9 cellular contexts compared by ENCODE assay signal in the genomic region with DNA sequence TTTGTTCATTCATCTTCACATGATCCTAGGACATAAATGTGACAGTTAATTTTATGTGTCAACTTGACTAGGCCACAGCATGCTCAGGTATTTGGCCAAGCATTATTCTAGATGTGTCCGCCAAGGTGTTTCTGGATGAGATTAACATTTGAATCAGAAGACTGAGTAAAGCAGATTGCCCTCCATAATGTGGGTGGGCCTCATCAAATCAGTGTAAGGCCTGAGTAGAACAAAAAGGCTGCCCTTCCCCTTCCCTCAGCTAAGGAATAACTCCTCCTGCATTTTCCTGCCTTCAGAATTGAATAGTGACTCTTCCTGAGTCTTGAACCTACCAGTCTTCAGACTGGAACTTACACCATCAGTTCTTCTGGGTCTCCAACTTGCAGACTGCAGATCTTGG. TPM values are rescaled to one million over a fixed set of nuclear protein-coding genes. Genes with fewer than 3 reads are reported as not detected.
"Had no signal": no experiment of that assay in that cellular context is flagged by ENCODE, and none has a peak within 500 bp of the region (broad histone marks: within the 10 kb centered on the region; RNA-seq: fewer than 3 reads in every experiment).

No MANE protein-coding gene starts in this region.

- DNase-seq: GDM1, GF-D8 had no signal

- ATAC-seq: GM12878 had no signal

- FAIRE-seq: G401.6, GM12878, GM12891, GM12892, GM18507, GM19239 had no signal

- H3K4me3 ChIP-seq: GM12878 had no signal

RNA-seq across cellular contexts. Expression of a gene that starts 18.4 kb away (rescaled TPM):
- total RNA-seq: G401 had no signal

RNA-seq across cellular contexts. Expression of a gene that starts 50.9 kb away (rescaled TPM):
- total RNA-seq: G401, GM12878 had no signal
- polyA plus RNA-seq: GM12878 had no signal
